Comparison of ENCODE assay signal across 30 cellular contexts in genomic region chr5:158619083-158619788, GRCh38.
DNase-seq lines count a peak whose midpoint lies in the region; ATAC-seq and TF ChIP-seq lines count a peak whose summit lies in the region.
"Had no signal": no experiment of that assay in that cellular context is flagged by ENCODE, and none has a peak within 500 bp of the region (broad histone marks: within the 10 kb centered on the region; RNA-seq: fewer than 3 reads in every experiment).

No MANE protein-coding gene starts in this region.

- no peak for TF ChIP-seq CTCF in HEK293 (tag by site-specific recombination; IDR thresholded peaks at IDR 0.05)
- TF ChIP-seq CTCF in right lobe of liver (IDR thresholded peaks at IDR 0.05) = no peak
- TF ChIP-seq CTCF in MM.1S (IDR thresholded peaks at IDR 0.05; ENCODE audit: low read length) = no peak
- no peak for TF ChIP-seq CTCF in osteocyte (IDR thresholded peaks at IDR 0.05)

- no peak for TF ChIP-seq POLR2A in right lobe of liver (IDR thresholded peaks at IDR 0.05)

- H3K27me3 Mint-ChIP-seq in osteocyte (ENCODE audit: unreplicated experiment) = no peaks in the 10 kb centered on the region
- H3K27me3 Mint-ChIP-seq: activated CD4-positive, alpha-beta T cell treated with anti-CD3 and anti-CD28 coated beads for 36 hours; activated CD8-positive, alpha-beta T cell treated with anti-CD3 and anti-CD28 coated beads for 36 hours; dendritic cell treated with granulocyte-macrophage colony-stimulating factor and Interleukin-4, amounts not matched to agents 40 ng/mL and 50 ng/mL, for 4 days; naive B cell; stimulated activated memory B cell treated with anti-CD40 and anti-IgM and Interleukin-4, amounts not matched to agents 10 μg/mL and 1 μg/mL and 100 μg/mL, for 72 hours; type B pancreatic cell had no signal

- peaks cover 3% of the 10 kb centered on the region for H3K9me3 Mint-ChIP-seq in osteocyte (ENCODE audit: unreplicated experiment)
- H3K9me3 Mint-ChIP-seq: activated CD8-positive, alpha-beta T cell treated with anti-CD3 and anti-CD28 coated beads for 36 hours; activated naive CD4-positive, alpha-beta T cell treated with anti-CD3 and anti-CD28 coated beads for 36 hours; dendritic cell treated with granulocyte-macrophage colony-stimulating factor and Interleukin-4, amounts not matched to agents 40 ng/mL and 50 ng/mL, for 4 days; stimulated activated memory B cell treated with anti-CD40 and anti-IgM and Interleukin-4, amounts not matched to agents 10 μg/mL and 1 μg/mL and 100 μg/mL, for 72 hours had no signal

- no peaks in the 10 kb centered on the region for H3K36me3 Mint-ChIP-seq in osteocyte (ENCODE audit: unreplicated experiment)
- H3K36me3 Mint-ChIP-seq: immature natural killer cell; naive B cell; stimulated activated memory B cell treated with anti-CD40 and anti-IgM and Interleukin-4, amounts not matched to agents 10 μg/mL and 1 μg/mL and 100 μg/mL, for 72 hours; type B pancreatic cell had no signal

- H3K27ac ChIP-seq in HEK293 (ENCODE audit: extremely low read depth, low read depth, low read length) (no peak overlapping the region), right lobe of liver (peak overlapping the region in 2 of 3 donors; percentile 16 to 59), MM.1S (ENCODE audit: low read length) (no peak overlapping the region)
- H3K27ac ChIP-seq: adrenal gland, BLaER1, esophagus muscularis mucosa, gastroesophageal sphincter, skin epidermis had no signal

- no peaks in the 10 kb centered on the region for H3K27me3 ChIP-seq in right lobe of liver
- no peaks in the 10 kb centered on the region for H3K27me3 ChIP-seq in MM.1S (replicated peaks; ENCODE audit: insufficient read depth, low read length)
- H3K27me3 ChIP-seq: adrenal gland, BLaER1, esophagus muscularis mucosa, gastroesophageal sphincter had no signal

- peaks cover 7% of the 10 kb centered on the region for H3K4me1 ChIP-seq in HEK293 (ENCODE audit: control insufficient read depth, insufficient read depth, low read length)
- H3K4me1 ChIP-seq in right lobe of liver = peaks cover 0 to 27% (median 4%) of the 10 kb centered on the region in 4 donors
- H3K4me1 ChIP-seq in MM.1S (ENCODE audit: low read length) = no peaks in the 10 kb centered on the region
- H3K4me1 ChIP-seq: adrenal gland had no signal

- H3K4me3 Mint-ChIP-seq in osteocyte (ENCODE audit: unreplicated experiment) = no peak overlapping the region
- H3K4me3 Mint-ChIP-seq: activated CD4-positive, alpha-beta T cell treated with anti-CD3 and anti-CD28 coated beads for 36 hours; activated CD8-positive, alpha-beta T cell treated with anti-CD3 and anti-CD28 coated beads for 36 hours; activated naive CD4-positive, alpha-beta T cell treated with anti-CD3 and anti-CD28 coated beads for 36 hours; dendritic cell treated with granulocyte-macrophage colony-stimulating factor and Interleukin-4, amounts not matched to agents 40 ng/mL and 50 ng/mL, for 4 days; immature natural killer cell; naive B cell; stimulated activated memory B cell treated with anti-CD40 and anti-IgM and Interleukin-4, amounts not matched to agents 10 μg/mL and 1 μg/mL and 100 μg/mL, for 72 hours; type B pancreatic cell had no signal

- H3K4me3 ChIP-seq in HEK293 (ENCODE audit: low read depth, low read length) (no peak overlapping the region), right lobe of liver (no peak overlapping the region), MM.1S (ENCODE audit: low read length) (no peak overlapping the region)
- H3K4me3 ChIP-seq: adrenal gland, BLaER1, esophagus muscularis mucosa, gastroesophageal sphincter, GM12878, skin epidermis had no signal

- ATAC-seq in right lobe of liver (peak; percentile 91 to 94 (median 92)), GM19463 (IDR thresholded peaks at IDR 0.05; ENCODE audit: unreplicated experiment) (no peak)
- ATAC-seq: activated CD4-positive, alpha-beta T cell treated with anti-CD3 and anti-CD28 coated beads for 36 hours; activated CD8-positive, alpha-beta T cell treated with anti-CD3 and anti-CD28 coated beads for 36 hours; gastroesophageal sphincter; GM12878; stimulated activated memory B cell treated with anti-CD40 and anti-IgM and Interleukin-4, amounts not matched to agents 10 μg/mL and 1 μg/mL and 100 μg/mL, for 72 hours had no signal

- H3K79me2 ChIP-seq in MM.1S (ENCODE audit: low read length) = no peaks in the 10 kb centered on the region

- CTCF ChIA-PET in HEK293 (lab: Yijun Ruan, JAX) = interaction anchor here (0.6 to 1.2 kb wide), 2 partner anchors 13 to 15 kb away, joined by 3 read pairs; no protein-coding TSS in a partner anchor

- H2AFZ ChIP-seq in MM.1S (ENCODE audit: low read length) = no peak overlapping the region

- H3K9me2 ChIP-seq in MM.1S (replicated peaks; ENCODE audit: insufficient read depth, low read length) = no peaks in the 10 kb centered on the region

- H3K4me2 ChIP-seq in MM.1S (ENCODE audit: low read depth, low read length) = no peak overlapping the region
- H3K4me2 ChIP-seq: BLaER1 had no signal

- no peak overlapping the region for H3K27ac Mint-ChIP-seq in osteocyte (ENCODE audit: unreplicated experiment)
- H3K27ac Mint-ChIP-seq: activated CD4-positive, alpha-beta T cell treated with anti-CD3 and anti-CD28 coated beads for 36 hours; activated CD8-positive, alpha-beta T cell treated with anti-CD3 and anti-CD28 coated beads for 36 hours; activated naive CD4-positive, alpha-beta T cell treated with anti-CD3 and anti-CD28 coated beads for 36 hours; dendritic cell treated with granulocyte-macrophage colony-stimulating factor and Interleukin-4, amounts not matched to agents 40 ng/mL and 50 ng/mL, for 4 days; immature natural killer cell; stimulated activated memory B cell treated with anti-CD40 and anti-IgM and Interleukin-4, amounts not matched to agents 10 μg/mL and 1 μg/mL and 100 μg/mL, for 72 hours; type B pancreatic cell had no signal

- no peak overlapping the region for H3K9ac ChIP-seq in MM.1S (ENCODE audit: low read length)
- H3K9ac ChIP-seq: BLaER1 had no signal

- no peaks in the 10 kb centered on the region for H3K36me3 ChIP-seq in HEK293 (ENCODE audit: control insufficient read depth in 2 of 2, insufficient read depth in 1 of 2, low read length in 2 of 2)
- no peaks in the 10 kb centered on the region for H3K36me3 ChIP-seq in right lobe of liver
- H3K36me3 ChIP-seq in MM.1S (replicated peaks; ENCODE audit: insufficient read depth, low read length) = no peaks in the 10 kb centered on the region
- H3K36me3 ChIP-seq: adrenal gland, BLaER1, esophagus muscularis mucosa, gastroesophageal sphincter had no signal

- intact Hi-C loops in right lobe of liver (cut with DNase I) = no loop called here

- WGBS in right lobe of liver (ENCODE audit: insufficient coverage, low coverage, low lambda C conversion rate, missing lambda C conversion rate) = 19% methylated on average over 3 of the region's 3 CpGs

- DNase-seq in NCI-H1092 treated with DMSO at 0.1 percent for 48 hours (lab: John Stamatoyannopoulos, UW) = peak; percentile 71
- peak; percentile 44 for DNase-seq in fibroblast of peridontal ligament (ENCODE audit: extremely low read depth)
- DNase-seq in right lobe of liver = peak in 1 of 3 donors; percentile 47
- DNase-seq in MM.1S = no peak
- no peak for DNase-seq in osteocyte (ENCODE audit: extremely low spot score, unreplicated experiment)
- DNase-seq in islet precursor cell = no peak
- DNase-seq: activated CD4-positive, alpha-beta T cell treated with anti-CD3 and anti-CD28 coated beads for 36 hours; activated CD8-positive, alpha-beta memory T cell treated with anti-CD3 and anti-CD28 coated beads, Interleukin-2, amount 50 U/mL, for 48 hours; activated CD8-positive, alpha-beta T cell treated with anti-CD3 and anti-CD28 coated beads for 36 hours; activated naive CD4-positive, alpha-beta T cell treated with anti-CD3 and anti-CD28 coated beads for 36 hours; adrenal gland; DMS 273 treated with DMSO at 0.1 percent for 48 hours; hypothalamus; immature natural killer cell; MV-4-11; naive B cell; NCI-H146; NCI-H510A; nucleus accumbens; T-helper 9 cell had no signal

- H3K4me1 Mint-ChIP-seq in osteocyte (ENCODE audit: unreplicated experiment) = peaks cover 19% of the 10 kb centered on the region
- H3K4me1 Mint-ChIP-seq: activated CD4-positive, alpha-beta T cell treated with anti-CD3 and anti-CD28 coated beads for 36 hours; immature natural killer cell; stimulated activated memory B cell treated with anti-CD40 and anti-IgM and Interleukin-4, amounts not matched to agents 10 μg/mL and 1 μg/mL and 100 μg/mL, for 72 hours had no signal

- H3F3A ChIP-seq in MM.1S (ENCODE audit: insufficient read depth, low read length) = no peaks in the 10 kb centered on the region

- no peaks in the 10 kb centered on the region for H4K20me1 ChIP-seq in MM.1S (ENCODE audit: insufficient read depth, low read length)
- H4K20me1 ChIP-seq: BLaER1 had no signal

- POLR2A ChIA-PET in HEK293 (lab: Yijun Ruan, JAX) = no interaction called here

- H3K9me3 ChIP-seq in HEK293 (ENCODE audit: control insufficient read depth, insufficient read depth, low read depth, low read length) = no peaks in the 10 kb centered on the region
- H3K9me3 ChIP-seq in right lobe of liver = no peaks in the 10 kb centered on the region
- no peaks in the 10 kb centered on the region for H3K9me3 ChIP-seq in MM.1S (replicated peaks; ENCODE audit: insufficient read depth, low read length)
- H3K9me3 ChIP-seq: adrenal gland, esophagus muscularis mucosa, gastroesophageal sphincter had no signal

TF ChIP-seq in HEK293, 187 proteins besides CTCF, POLR2A, EP300 and RAD21:
- TF ChIP-seq ZNF423 (tag by site-specific recombination; IDR thresholded peaks at IDR 0.05) = no peak
- no peak for TF ChIP-seq ZNF501 (tag by site-specific recombination; IDR thresholded peaks at IDR 0.05)
- TF ChIP-seq ZNF133 (tag by site-specific recombination; IDR thresholded peaks at IDR 0.05) = peak; percentile 55; the same call in 1 of the 2 replicates
- no peak for TF ChIP-seq ZNF366 (tag by site-specific recombination; conservative IDR thresholded peaks at IDR 0.05)
- no peak for TF ChIP-seq IKZF3 (tag by site-specific recombination; IDR thresholded peaks at IDR 0.05)
- no peak for TF ChIP-seq PATZ1 (tag by site-specific recombination; IDR thresholded peaks at IDR 0.05)
- TF ChIP-seq ZNF155 (tag by site-specific recombination; IDR thresholded peaks at IDR 0.05) = no peak

Comparison
In these comparisons a context has a peak if more than half of its experiments do, and no peak if none do; other contexts are left out.
1. H3K27ac ChIP-seq: peak in right lobe of liver (2 of 3); none in HEK293 (single experiment) and MM.1S (single experiment).
2. DNase-seq: peak in NCI-H1092 treated with DMSO at 0.1 percent for 48 hours (single experiment) and fibroblast of peridontal ligament (single experiment); none in MM.1S (single experiment), osteocyte (single experiment) and islet precursor cell (single experiment).